In the genomic region with DNA sequence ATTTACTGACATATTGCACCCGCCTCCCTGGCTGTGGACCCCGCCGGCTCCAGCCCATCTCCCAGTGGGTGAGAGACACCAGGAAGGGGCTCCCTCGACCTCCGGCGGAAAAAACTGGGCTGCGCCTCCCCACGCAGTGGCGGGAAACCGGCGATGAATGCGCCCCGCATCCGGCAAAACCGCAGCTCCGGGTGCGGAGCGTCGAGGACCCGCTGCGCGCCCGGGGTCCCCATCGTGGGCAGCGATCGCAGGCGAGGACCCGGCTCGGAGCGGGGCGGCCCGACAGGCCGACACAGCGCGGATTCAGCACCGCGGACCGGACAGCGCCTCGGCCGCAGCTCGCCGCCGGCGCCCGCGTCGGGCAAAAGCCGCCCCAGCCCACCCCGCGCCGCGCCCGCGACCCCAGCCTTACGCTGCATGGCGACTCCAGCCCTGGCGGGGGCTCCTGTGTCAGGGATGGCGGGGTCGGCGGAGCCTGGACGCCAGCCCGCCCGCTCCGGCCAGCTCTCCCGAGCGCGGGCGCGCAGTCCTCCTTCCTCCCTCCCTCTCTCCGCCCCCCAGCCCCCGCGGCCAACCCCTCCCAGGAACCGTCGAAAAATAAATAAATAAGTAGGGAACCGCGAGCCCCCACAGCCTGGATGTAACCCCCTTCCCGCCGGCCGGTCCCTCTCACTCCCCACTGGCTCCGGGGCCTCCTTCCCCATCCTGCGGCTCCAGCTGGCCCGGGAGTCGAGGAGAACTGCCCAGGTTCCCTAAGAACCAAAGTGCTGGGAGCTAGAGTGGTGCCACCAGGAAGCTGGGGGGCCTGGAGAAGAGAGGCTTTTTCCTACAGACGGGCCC, we compare ENCODE assay signal across 15 cellular contexts. TPM values are rescaled to one million over a fixed set of nuclear protein-coding genes. Genes with fewer than 3 reads are reported as not detected.
A peak's percentile ranks its signal among the peaks of the same experiment; 100 is the strongest.
DNase-seq lines count a peak whose midpoint lies in the region; ATAC-seq and TF ChIP-seq lines count a peak whose summit lies in the region.
"Had no signal": no experiment of that assay in that cellular context is flagged by ENCODE, and none has a peak within 500 bp of the region (broad histone marks: within the 10 kb centered on the region; RNA-seq: fewer than 3 reads in every experiment).

No MANE protein-coding gene starts in this region.

- H3K27me3 Mint-ChIP-seq in activated CD4-positive, alpha-beta T cell treated with anti-CD3 and anti-CD28 coated beads for 36 hours = peaks cover 37% of the 10 kb centered on the region
- peaks cover 42% of the 10 kb centered on the region for H3K27me3 Mint-ChIP-seq in activated CD4-positive, alpha-beta T cell treated with anti-CD3 and anti-CD28 coated beads, Interleukin-2, amount 10 ng/mL, durations not matched to agents 7 days and 5 days
- peaks cover 92% of the 10 kb centered on the region for H3K27me3 Mint-ChIP-seq in WTC11 (ENCODE audit: low read depth)
- peaks cover 52% of the 10 kb centered on the region for H3K27me3 Mint-ChIP-seq in progenitor cell of endocrine pancreas
- peaks cover 14 to 24% (median 19%) of the 10 kb centered on the region in 3 donors for H3K27me3 Mint-ChIP-seq in immature natural killer cell (ENCODE audit: low read depth in 3 of 3)

- no peak overlapping the region for H3K27ac Mint-ChIP-seq in activated CD4-positive, alpha-beta T cell treated with anti-CD3 and anti-CD28 coated beads for 36 hours
- H3K27ac Mint-ChIP-seq in activated CD4-positive, alpha-beta T cell treated with anti-CD3 and anti-CD28 coated beads, Interleukin-2, amount 10 ng/mL, durations not matched to agents 7 days and 5 days = no peak overlapping the region
- H3K27ac Mint-ChIP-seq in WTC11 (no peak overlapping the region), progenitor cell of endocrine pancreas (no peak overlapping the region), immature natural killer cell (no peak overlapping the region)

- H3K36me3 Mint-ChIP-seq in activated CD4-positive, alpha-beta T cell treated with anti-CD3 and anti-CD28 coated beads for 36 hours (ENCODE audit: low read depth) = no peaks in the 10 kb centered on the region
- no peaks in the 10 kb centered on the region for H3K36me3 Mint-ChIP-seq in activated CD4-positive, alpha-beta T cell treated with anti-CD3 and anti-CD28 coated beads, Interleukin-2, amount 10 ng/mL, durations not matched to agents 7 days and 5 days (ENCODE audit: low read depth)
- H3K36me3 Mint-ChIP-seq in WTC11 = no peaks in the 10 kb centered on the region
- peaks cover 2% of the 10 kb centered on the region for H3K36me3 Mint-ChIP-seq in progenitor cell of endocrine pancreas (ENCODE audit: insufficient read depth)
- peaks cover 7 to 9% (median 8%) of the 10 kb centered on the region in 3 donors for H3K36me3 Mint-ChIP-seq in immature natural killer cell

- no peaks in the 10 kb centered on the region for H3K9me3 Mint-ChIP-seq in activated CD4-positive, alpha-beta T cell treated with anti-CD3 and anti-CD28 coated beads for 36 hours (ENCODE audit: low read depth)
- H3K9me3 Mint-ChIP-seq in activated CD4-positive, alpha-beta T cell treated with anti-CD3 and anti-CD28 coated beads, Interleukin-2, amount 10 ng/mL, durations not matched to agents 7 days and 5 days = no peaks in the 10 kb centered on the region
- H3K9me3 Mint-ChIP-seq in WTC11 (no peaks in the 10 kb centered on the region), progenitor cell of endocrine pancreas (ENCODE audit: low read depth) (no peaks in the 10 kb centered on the region), immature natural killer cell (peaks cover 0 to under 1% (median 0%) of the 10 kb centered on the region in 6 donors)

- intact Hi-C loops in activated CD4-positive, alpha-beta T cell treated with anti-CD3 and anti-CD28 coated beads for 36 hours (cut with DNase I, micrococcal nuclease) = no loop called here
- intact Hi-C loops in left ventricle myocardium superior (cut with micrococcal nuclease) = no loop called here

- TF ChIP-seq CTCF in WTC11 (IDR thresholded peaks at IDR 0.05) (no peak), progenitor cell of endocrine pancreas (IDR thresholded peaks at IDR 0.05; ENCODE audit: unreplicated experiment) (no peak)

- peak; percentile 41 for DNase-seq in activated CD4-positive, alpha-beta T cell treated with anti-CD3 and anti-CD28 coated beads for 36 hours
- DNase-seq in activated CD4-positive, alpha-beta T cell treated with anti-CD3 and anti-CD28 coated beads, Interleukin-2, amount 10 ng/mL, durations not matched to agents 7 days and 5 days = no peak
- DNase-seq in WTC11 (ENCODE audit: low spot score) (peak; percentile 74), left ventricle myocardium superior (no peak), progenitor cell of endocrine pancreas (ENCODE audit: low spot score, unreplicated experiment) (peak; percentile 69), NOMO-1 treated with DMSO at 0.1 percent for 48 hours (lab: John Stamatoyannopoulos, UW; ENCODE audit: unreplicated experiment) (no peak), immature natural killer cell (no peak), NCI-H1694 (lab: John Stamatoyannopoulos, UW) (no peak)
- DNase-seq: aorta, Calu3, Kasumi-1, NCI-H187 treated with DMSO at 0.1 percent for 48 hours, NCI-H774, occipital lobe had no signal

- H3K4me1 Mint-ChIP-seq in activated CD4-positive, alpha-beta T cell treated with anti-CD3 and anti-CD28 coated beads for 36 hours = peaks cover under 1% of the 10 kb centered on the region
- no peaks in the 10 kb centered on the region for H3K4me1 Mint-ChIP-seq in activated CD4-positive, alpha-beta T cell treated with anti-CD3 and anti-CD28 coated beads, Interleukin-2, amount 10 ng/mL, durations not matched to agents 7 days and 5 days
- H3K4me1 Mint-ChIP-seq in WTC11 (peaks cover 7% of the 10 kb centered on the region), progenitor cell of endocrine pancreas (ENCODE audit: low read depth) (no peaks in the 10 kb centered on the region), immature natural killer cell (peaks cover 0 to 9% of the 10 kb centered on the region in 2 donors)

- POLR2A ChIA-PET in activated CD4-positive, alpha-beta T cell treated with anti-CD3 and anti-CD28 coated beads for 36 hours (lab: Charles Lee) = interaction anchor here (0.6 kb wide), 1 partner anchor 37 kb away, joined by 7 read pairs; no protein-coding TSS in a partner anchor
- POLR2A ChIA-PET in activated CD4-positive, alpha-beta T cell treated with anti-CD3 and anti-CD28 coated beads, Interleukin-2, amount 10 ng/mL, durations not matched to agents 7 days and 5 days (lab: Charles Lee) = no interaction called here
- POLR2A ChIA-PET in WTC11 (lab: Charles Lee) = interaction anchor here (1.5 kb wide), 2 partner anchors 55 to 66 kb away, joined by 4 to 5 read pairs; no protein-coding TSS in a partner anchor

- ATAC-seq in activated CD4-positive, alpha-beta T cell treated with anti-CD3 and anti-CD28 coated beads for 36 hours = no peak
- ATAC-seq in WTC11 (peak; percentile 24), left ventricle myocardium superior (peak; percentile 56)

- CTCF ChIA-PET in activated CD4-positive, alpha-beta T cell treated with anti-CD3 and anti-CD28 coated beads for 36 hours (lab: Charles Lee) = interaction anchor here (0.5 kb wide), 1 partner anchor 26 kb away, joined by 4 read pairs; no protein-coding TSS in a partner anchor
- CTCF ChIA-PET in activated CD4-positive, alpha-beta T cell treated with anti-CD3 and anti-CD28 coated beads, Interleukin-2, amount 10 ng/mL, durations not matched to agents 7 days and 5 days (lab: Charles Lee) = no interaction called here
- CTCF ChIA-PET in WTC11 (lab: Charles Lee) = interaction anchor here (0.6 to 4.4 kb wide), 10 partner anchors 10 to 69 kb away, joined by 3 to 24 read pairs (median 4); no protein-coding TSS in a partner anchor

- H3K4me3 Mint-ChIP-seq in activated CD4-positive, alpha-beta T cell treated with anti-CD3 and anti-CD28 coated beads for 36 hours = no peak overlapping the region
- no peak overlapping the region for H3K4me3 Mint-ChIP-seq in activated CD4-positive, alpha-beta T cell treated with anti-CD3 and anti-CD28 coated beads, Interleukin-2, amount 10 ng/mL, durations not matched to agents 7 days and 5 days
- no peak overlapping the region; the same call in 1 of the 2 replicates for H3K4me3 Mint-ChIP-seq in WTC11
- no peak overlapping the region for H3K4me3 Mint-ChIP-seq in progenitor cell of endocrine pancreas (ENCODE audit: low read depth)
- H3K4me3 Mint-ChIP-seq in immature natural killer cell = no peak overlapping the region

RNA-seq across cellular contexts. Expression of a gene that starts 3.1 kb away (rescaled TPM):
- total RNA-seq in activated CD4-positive, alpha-beta T cell treated with anti-CD3 and anti-CD28 coated beads for 36 hours = not detected
- not detected for total RNA-seq in activated CD4-positive, alpha-beta T cell treated with anti-CD3 and anti-CD28 coated beads, Interleukin-2, amount 10 ng/mL, durations not matched to agents 7 days and 5 days
- total RNA-seq in WTC11 (2021) (0.11 TPM in 1 of 3 replicates, not detected in the others), left ventricle myocardium superior (not detected), progenitor cell of endocrine pancreas (not detected in 2 replicates)
- not detected for polyA plus RNA-seq in immature natural killer cell
- total RNA-seq: aorta, Calu3, occipital lobe, SJSA1 had no signal
- polyA plus RNA-seq: aorta had no signal

RNA-seq across cellular contexts. Expression of a gene that starts 43.8 kb away (rescaled TPM):
- 10 to 100 TPM; 18.1 to 21.2 TPM for total RNA-seq in activated CD4-positive, alpha-beta T cell treated with anti-CD3 and anti-CD28 coated beads for 36 hours
- total RNA-seq in activated CD4-positive, alpha-beta T cell treated with anti-CD3 and anti-CD28 coated beads, Interleukin-2, amount 10 ng/mL, durations not matched to agents 7 days and 5 days = 10 to 100 TPM; 13.7 to 14.0 TPM
- total RNA-seq in WTC11 (2021) (31.7 to 33.4 TPM (median 33.2 TPM) in 3 replicates), left ventricle myocardium superior (8.7 TPM), progenitor cell of endocrine pancreas (24.0 and 24.1 TPM in 2 replicates)
- under 1 TPM in 2 of 3 donors, not detected in 1; 0.59 to 0.89 TPM for polyA plus RNA-seq in immature natural killer cell

Comparison
In these comparisons a context has a peak if more than half of its experiments do, and no peak if none do; other contexts are left out.
1. DNase-seq: peak in activated CD4-positive, alpha-beta T cell treated with anti-CD3 and anti-CD28 coated beads for 36 hours (single experiment), WTC11 (single experiment) and progenitor cell of endocrine pancreas (single experiment); none in activated CD4-positive, alpha-beta T cell treated with anti-CD3 and anti-CD28 coated beads, Interleukin-2, amount 10 ng/mL, durations not matched to agents 7 days and 5 days (single experiment), left ventricle myocardium superior (single experiment), NOMO-1 treated with DMSO at 0.1 percent for 48 hours (single experiment), immature natural killer cell (0 of 3) and NCI-H1694 (single experiment).